In genomic region chr11:2824851-2825250, GRCh38 we compare ENCODE assay signal across 15 cellular contexts.
DNase-seq lines count a peak whose midpoint lies in the region; ATAC-seq and TF ChIP-seq lines count a peak whose summit lies in the region.
"Had no signal": no experiment of that assay in that cellular context is flagged by ENCODE, and none has a peak within 500 bp of the region (broad histone marks: within the 10 kb centered on the region; RNA-seq: fewer than 3 reads in every experiment).

No MANE protein-coding gene starts in this region.

- peaks cover 60 to 71% (median 65%) of the 10 kb centered on the region in 5 experiments for H3K9me3 Mint-ChIP-seq in brain
- peaks cover 14% of the 10 kb centered on the region for H3K9me3 Mint-ChIP-seq in CD4-positive, alpha-beta T cell

- CTCF ChIA-PET in AG04450 (lab: Charles Lee) = no interaction called here
- CTCF ChIA-PET in CD4-positive, alpha-beta T cell (lab: Charles Lee) = no interaction called here

- no peaks in the 10 kb centered on the region for H3K36me3 ChIP-seq in rectal smooth muscle tissue (ENCODE audit: control insufficient read depth, insufficient read depth, low read length)

- no peak overlapping the region for H3K9ac ChIP-seq in rectal smooth muscle tissue (ENCODE audit: low read length)

- peak overlapping the region in 3 of 5 experiments; percentile 33 to 88 (median 33) for H3K27ac Mint-ChIP-seq in brain
- H3K27ac Mint-ChIP-seq in CD4-positive, alpha-beta T cell = no peak overlapping the region
- H3K27ac Mint-ChIP-seq: memory B cell had no signal

- peak overlapping the region; percentile 99 for H3K27ac ChIP-seq in AG04450 (ENCODE audit: low read depth, low read length)
- peak overlapping the region; percentile 74 for H3K27ac ChIP-seq in layer of hippocampus (ENCODE audit: low read depth, low read length)
- peak overlapping the region; percentile 88 for H3K27ac ChIP-seq in rectal smooth muscle tissue (ENCODE audit: low read depth, low read length)
- H3K27ac ChIP-seq in CD4-positive, alpha-beta T cell (ENCODE audit: low read depth, low read length) = no peak overlapping the region

- ATAC-seq in CD4-positive, alpha-beta T cell (ENCODE audit: poor library complexity) = no peak
- ATAC-seq in HG03196 (IDR thresholded peaks at IDR 0.05; ENCODE audit: unreplicated experiment) = no peak
- ATAC-seq: GM12878, K562 had no signal

- H3K4me1 ChIP-seq in rectal smooth muscle tissue (ENCODE audit: control insufficient read depth, insufficient read depth, low read length) = peaks cover 24% of the 10 kb centered on the region

- peaks cover 26% of the 10 kb centered on the region for H3K4me1 Mint-ChIP-seq in brain
- H3K4me1 Mint-ChIP-seq in CD4-positive, alpha-beta T cell (ENCODE audit: low read depth) = no peaks in the 10 kb centered on the region

- H3K27me3 ChIP-seq in AG04450 (ENCODE audit: control insufficient read depth, insufficient read depth, low read length) = no peaks in the 10 kb centered on the region
- no peaks in the 10 kb centered on the region for H3K27me3 ChIP-seq in layer of hippocampus (ENCODE audit: control insufficient read depth, insufficient read depth, low read length)
- H3K27me3 ChIP-seq in rectal smooth muscle tissue (ENCODE audit: control insufficient read depth, insufficient read depth, low read length) = no peaks in the 10 kb centered on the region
- no peaks in the 10 kb centered on the region for H3K27me3 ChIP-seq in CD4-positive, alpha-beta T cell (ENCODE audit: control insufficient read depth, insufficient read depth, low read length)

- peaks cover 28% of the 10 kb centered on the region for H3K27me3 Mint-ChIP-seq in brain
- H3K27me3 Mint-ChIP-seq in CD4-positive, alpha-beta T cell = no peaks in the 10 kb centered on the region
- H3K27me3 Mint-ChIP-seq: memory B cell had no signal

- DNase-seq in AG04450 (ENCODE audit: low read depth, low spot score) = no peak
- no peak for DNase-seq in dermis blood vessel endothelial cell
- DNase-seq in 8988T = no peak
- DNase-seq in CD4-positive, alpha-beta T cell = no peak
- DNase-seq: DMS53, head of caudate nucleus, NCI-H1694 had no signal

- POLR2A ChIA-PET in AG04450 (lab: Yijun Ruan, JAX) = interaction anchor here (1.0 to 1.6 kb wide), 3 partner anchors 8 to 125 kb away, joined by 3 to 6 read pairs (median 4); partner anchors contain the start of genes CDKN1C and KCNQ1OT1
- POLR2A ChIA-PET in CD4-positive, alpha-beta T cell (lab: Charles Lee) = no interaction called here

- H3K36me3 Mint-ChIP-seq in brain = peaks cover 35% of the 10 kb centered on the region
- H3K36me3 Mint-ChIP-seq in CD4-positive, alpha-beta T cell (ENCODE audit: low read depth) = peaks cover 85% of the 10 kb centered on the region

- TF ChIP-seq CTCF in AG04450 (IDR thresholded peaks at IDR 0.05; ENCODE audit: low read depth, low read length) (no peak), brain (conservative IDR thresholded peaks at IDR 0.05) (no peak)
- TF ChIP-seq CTCF in CD4-positive, alpha-beta T cell (IDR thresholded peaks at IDR 0.05) = no peak

- intact Hi-C loops in CD4-positive, alpha-beta T cell (cut with DNase I, micrococcal nuclease) = no loop called here

- H3K4me3 Mint-ChIP-seq in brain = no peak overlapping the region
- H3K4me3 Mint-ChIP-seq in CD4-positive, alpha-beta T cell = no peak overlapping the region
- H3K4me3 Mint-ChIP-seq: memory B cell had no signal

- H3K4me3 ChIP-seq in AG04450 (ENCODE audit: low read depth, low read length) (no peak overlapping the region), rectal smooth muscle tissue (ENCODE audit: low read length) (no peak overlapping the region)
- H3K4me3 ChIP-seq: A549, GM12878, K562 had no signal

- H3K9me3 ChIP-seq in AG04450 (ENCODE audit: control insufficient read depth, insufficient read depth, low read length) = peaks cover 33% of the 10 kb centered on the region
- H3K9me3 ChIP-seq in CD4-positive, alpha-beta T cell (ENCODE audit: control insufficient read depth, low read length) = peaks cover 12% of the 10 kb centered on the region
